In the genomic region with DNA sequence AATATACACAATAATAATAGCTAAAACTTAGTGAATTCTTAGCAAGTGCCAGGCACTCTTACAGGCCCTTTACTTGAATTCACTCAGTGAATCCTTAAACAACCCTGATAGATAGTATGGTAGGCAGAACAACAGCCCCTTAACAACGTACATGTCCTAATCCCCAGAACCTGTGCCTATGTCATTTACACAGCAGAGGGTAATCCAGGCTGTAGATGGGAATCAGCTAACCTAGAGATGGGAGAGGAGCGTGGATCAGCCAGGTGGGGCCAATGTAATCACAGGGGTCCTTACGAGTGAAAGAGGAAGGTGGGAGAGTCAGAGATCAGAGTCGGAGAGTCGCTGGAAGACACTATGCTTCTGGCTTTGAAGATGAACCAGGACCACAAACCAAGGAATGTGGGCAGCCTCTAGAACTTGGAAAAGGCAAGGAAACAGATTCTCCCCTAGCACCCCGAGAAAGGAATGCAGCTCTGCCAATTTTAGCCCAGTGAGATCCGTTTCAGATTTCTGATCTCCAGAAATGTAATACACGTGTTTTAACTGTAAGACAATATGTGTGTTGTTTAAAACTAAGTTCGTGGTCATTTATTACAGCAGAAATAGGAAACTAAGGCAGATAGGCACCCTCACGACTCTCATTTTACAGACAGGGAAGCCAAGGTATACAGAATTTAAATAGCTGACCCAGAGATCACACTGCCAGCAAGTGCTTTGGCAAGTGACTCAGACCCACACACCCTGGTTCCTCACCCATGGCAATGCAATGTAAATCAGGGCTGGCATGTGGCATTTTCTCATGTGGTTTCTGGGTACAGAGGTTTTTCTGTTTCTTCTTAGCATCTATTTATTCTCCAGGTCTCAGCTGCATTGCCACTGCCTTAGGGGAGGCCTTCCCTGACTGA, we compare ENCODE assay signal across 10 cellular contexts.
DNase-seq lines count a peak whose midpoint lies in the region; ATAC-seq, FAIRE-seq and TF ChIP-seq lines count a peak whose summit lies in the region.
"Had no signal": no experiment of that assay in that cellular context is flagged by ENCODE, and none has a peak within 500 bp of the region (broad histone marks: within the 10 kb centered on the region; RNA-seq: fewer than 3 reads in every experiment).

No MANE protein-coding gene starts in this region.

- no peaks in the 10 kb centered on the region for H3K9me3 ChIP-seq in GM12878 (replicated peaks; ENCODE audit: control insufficient read depth, insufficient read depth, low read length)
- H3K9me3 ChIP-seq: suprapubic skin had no signal

- no peak overlapping the region for H3K9ac ChIP-seq in GM12878 (ENCODE audit: control insufficient read depth, insufficient read depth, low read length)

- no peak for DNase-seq in GM12878 (ENCODE audit: low read depth, low spot score)
- peak; percentile 91 for DNase-seq in renal cortical epithelial cell (ENCODE audit: low read depth)
- DNase-seq in ureter (ENCODE audit: low spot score), result no peak
- DNase-seq in dermis blood vessel endothelial cell, result no peak
- no peak for DNase-seq in HEK293T (ENCODE audit: extremely low spot score)
- DNase-seq: NCI-H526 treated with DMSO at 0.1 percent for 48 hours had no signal

- no peak overlapping the region for H2AFZ ChIP-seq in GM12878 (ENCODE audit: control insufficient read depth, low read depth, low read length)

- TF ChIP-seq RAD21 in GM12878 (IDR thresholded peaks at IDR 0.05; ENCODE audit: insufficient read depth, low read depth, low read length), result no peak

- no TSS peak for BruUV-seq in GM12878 (replicated peaks; lab: Mats Ljungman, UMichigan)

- SMC1A ChIA-PET in GM12878 (lab: Charles Lee; ENCODE audit: uncharacterized antibody, unreplicated experiment), result interaction anchor here (0.5 to 1.8 kb wide), 10 partner anchors 9 to 33 kb away, joined by 3 to 7 read pairs (median 4); no protein-coding TSS in a partner anchor

- POLR2A ChIA-PET in GM12878 (lab: Charles Lee) (interaction anchor here (1.8 kb wide), 1 partner anchor 10 kb away, joined by 6 read pairs; no protein-coding TSS in a partner anchor), HEK293T (lab: Yijun Ruan, JAX) (no interaction called here)

- RAD21 ChIA-PET in GM12878 (lab: Charles Lee; ENCODE audit: unreplicated experiment), result interaction anchor here (1.1 to 2.0 kb wide), 2 partner anchors 16 to 32 kb away, joined by 3 to 5 read pairs; no protein-coding TSS in a partner anchor

- no peak for FAIRE-seq in GM12878 (lab: Jason Lieb, UNC)

- no peak for TF ChIP-seq EP300 in GM12878 (IDR thresholded peaks at IDR 0.05; ENCODE audit: borderline replicate concordance in 1 of 2, control insufficient read depth in 1 of 2, low read depth in 2 of 2, low read length in 2 of 2)

- H3K27me3 ChIP-seq in GM12878 (replicated peaks in 1 of 2; ENCODE audit: control insufficient read depth in 2 of 2, insufficient read depth in 2 of 2, low read length in 1 of 2), result no peaks in the 10 kb centered on the region
- H3K27me3 ChIP-seq: suprapubic skin had no signal

- WGBS in GM12878 (ENCODE audit: insufficient coverage, insufficient replicate concordance, low lambda C conversion rate, missing lambda C conversion rate), result 35% methylated on average over 10 of the region's 10 CpGs

- H3K4me3 ChIP-seq in GM12878, result no peak overlapping the region
- H3K4me3 ChIP-seq: suprapubic skin had no signal

- intact Hi-C loops in GM12878 (cut with micrococcal nuclease; ENCODE audit: unreplicated experiment), result loop anchor here (2.0 kb wide), 1 partner anchor 15 kb away; no protein-coding TSS in a partner anchor

- in situ Hi-C loops in GM12878 (cut with MboI), result no loop called here

- CTCF ChIA-PET in GM12878 (lab: Yijun Ruan, JAX), result interaction anchor here (1.1 to 3.4 kb wide), 3 partner anchors 13 to 40 kb away, joined by 3 to 16 read pairs (median 4); no protein-coding TSS in a partner anchor
- CTCF ChIA-PET in HEK293T (lab: Yijun Ruan, JAX), result no interaction called here

- ATAC-seq in GM18861 (IDR thresholded peaks at IDR 0.05; ENCODE audit: unreplicated experiment) (peak; percentile 37), HG03378 (IDR thresholded peaks at IDR 0.05; ENCODE audit: unreplicated experiment) (peak; percentile 44), GM12878 (peak; percentile 59), HG02973 (IDR thresholded peaks at IDR 0.05; ENCODE audit: unreplicated experiment) (no peak)

- H3K27ac ChIP-seq in GM12878 (ENCODE audit: control insufficient read depth, insufficient read depth), result no peak overlapping the region
- H3K27ac ChIP-seq: suprapubic skin had no signal

- H3K4me1 ChIP-seq in GM12878 (ENCODE audit: control insufficient read depth, insufficient read depth, low read length), result peaks cover 32% of the 10 kb centered on the region

- H3K79me2 ChIP-seq in GM12878 (ENCODE audit: control insufficient read depth, insufficient read depth, low read length), result peaks cover 3% of the 10 kb centered on the region; the same call in 1 of the 2 replicates

- TF ChIP-seq CTCF in GM12878 (IDR thresholded peaks at IDR 0.05 in 2 of 3, conservative IDR thresholded peaks at IDR 0.05 in 1 of 3; ENCODE audit: control insufficient read depth in 2 of 3, extremely low read depth in 1 of 3, insufficient read depth in 1 of 3, low read depth in 3 of 3, low read length in 3 of 3), result no peak

- H3K4me2 ChIP-seq in GM12878 (ENCODE audit: control insufficient read depth, insufficient read depth), result no peak overlapping the region; the same call in 1 of the 2 replicates

- no peaks in the 10 kb centered on the region; a peak in 1 of 4 replicates for H3K36me3 ChIP-seq in GM12878 (ENCODE audit: control insufficient read depth in 2 of 2, insufficient read depth in 2 of 2, low read length in 1 of 2)
- H3K36me3 ChIP-seq: suprapubic skin had no signal

- no peaks in the 10 kb centered on the region for H4K20me1 ChIP-seq in GM12878 (ENCODE audit: control insufficient read depth, insufficient read depth)

- no peak for TF ChIP-seq POLR2A in GM12878 (IDR thresholded peaks at IDR 0.05; ENCODE audit: low read depth, low read length)

TF ChIP-seq in GM12878, 131 proteins besides CTCF, POLR2A, EP300 and RAD21 (continues in another document):
- no peak for TF ChIP-seq STAT3 (IDR thresholded peaks at IDR 0.05; ENCODE audit: low read depth, low read length)
- TF ChIP-seq, protein P1, sequence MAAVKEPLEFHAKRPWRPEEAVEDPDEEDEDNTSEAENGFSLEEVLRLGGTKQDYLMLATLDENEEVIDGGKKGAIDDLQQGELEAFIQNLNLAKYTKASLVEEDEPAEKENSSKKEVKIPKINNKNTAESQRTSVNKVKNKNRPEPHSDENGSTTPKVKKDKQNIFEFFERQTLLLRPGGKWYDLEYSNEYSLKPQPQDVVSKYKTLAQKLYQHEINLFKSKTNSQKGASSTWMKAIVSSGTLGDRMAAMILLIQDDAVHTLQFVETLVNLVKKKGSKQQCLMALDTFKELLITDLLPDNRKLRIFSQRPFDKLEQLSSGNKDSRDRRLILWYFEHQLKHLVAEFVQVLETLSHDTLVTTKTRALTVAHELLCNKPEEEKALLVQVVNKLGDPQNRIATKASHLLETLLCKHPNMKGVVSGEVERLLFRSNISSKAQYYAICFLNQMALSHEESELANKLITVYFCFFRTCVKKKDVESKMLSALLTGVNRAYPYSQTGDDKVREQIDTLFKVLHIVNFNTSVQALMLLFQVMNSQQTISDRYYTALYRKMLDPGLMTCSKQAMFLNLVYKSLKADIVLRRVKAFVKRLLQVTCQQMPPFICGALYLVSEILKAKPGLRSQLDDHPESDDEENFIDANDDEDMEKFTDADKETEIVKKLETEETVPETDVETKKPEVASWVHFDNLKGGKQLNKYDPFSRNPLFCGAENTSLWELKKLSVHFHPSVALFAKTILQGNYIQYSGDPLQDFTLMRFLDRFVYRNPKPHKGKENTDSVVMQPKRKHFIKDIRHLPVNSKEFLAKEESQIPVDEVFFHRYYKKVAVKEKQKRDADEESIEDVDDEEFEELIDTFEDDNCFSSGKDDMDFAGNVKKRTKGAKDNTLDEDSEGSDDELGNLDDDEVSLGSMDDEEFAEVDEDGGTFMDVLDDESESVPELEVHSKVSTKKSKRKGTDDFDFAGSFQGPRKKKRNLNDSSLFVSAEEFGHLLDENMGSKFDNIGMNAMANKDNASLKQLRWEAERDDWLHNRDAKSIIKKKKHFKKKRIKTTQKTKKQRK (IDR thresholded peaks at IDR 0.05; ENCODE audit: low read depth, low read length), result no peak
- no peak for TF ChIP-seq CREB1 (IDR thresholded peaks at IDR 0.05; ENCODE audit: low read depth)
- no peak for TF ChIP-seq NRF1 (conservative IDR thresholded peaks at IDR 0.05; ENCODE audit: low read depth, low read length)
- no peak for TF ChIP-seq RUNX3 (IDR thresholded peaks at IDR 0.05; ENCODE audit: low read length)
- no peak for TF ChIP-seq NFIC (IDR thresholded peaks at IDR 0.05; ENCODE audit: low read depth, low read length)

TF ChIP-seq in HEK293T, 16 proteins besides CTCF, POLR2A, EP300 and RAD21:
- TF ChIP-seq SP1 (IDR thresholded peaks at IDR 0.05), result no peak
- no peak for TF ChIP-seq LEF1 (IDR thresholded peaks at IDR 0.05; ENCODE audit: borderline replicate concordance)
- TF ChIP-seq NFRKB (IDR thresholded peaks at IDR 0.05), result no peak
- TF ChIP-seq ELF4 (IDR thresholded peaks at IDR 0.05), result no peak
- no peak for TF ChIP-seq ARNT (IDR thresholded peaks at IDR 0.05)
- TF ChIP-seq HDGF (IDR thresholded peaks at IDR 0.05; ENCODE audit: borderline replicate concordance), result no peak
- no peak for TF ChIP-seq SUZ12 (IDR thresholded peaks at IDR 0.05)
- TF ChIP-seq FOXM1 (IDR thresholded peaks at IDR 0.05; ENCODE audit: borderline replicate concordance), result no peak
- no peak for TF ChIP-seq L3MBTL2 (conservative IDR thresholded peaks at IDR 0.05)
